Comparison of ENCODE assay signal across 2 cellular contexts in the genomic region with DNA sequence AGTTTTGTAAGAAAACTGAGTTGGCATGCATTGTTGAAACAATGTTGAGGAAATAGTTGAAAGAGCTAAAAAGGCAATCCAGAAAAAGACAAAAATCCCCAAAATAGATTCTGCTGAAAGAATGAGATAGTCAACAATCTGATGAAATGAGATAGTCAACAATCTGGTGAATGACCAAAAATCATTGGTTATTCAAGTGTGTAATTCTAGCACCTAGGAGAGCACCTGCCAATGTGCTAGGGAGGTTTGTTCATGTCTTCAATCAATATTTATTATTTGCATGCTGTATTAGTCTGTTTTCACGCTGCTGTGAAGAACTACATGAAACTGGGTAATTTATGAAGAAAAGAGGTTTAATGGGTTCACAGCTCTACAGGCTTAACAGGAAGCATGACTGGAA.
TF ChIP-seq lines count a peak whose summit lies in the region.

No MANE protein-coding gene starts in this region.

TF ChIP-seq in A549, 52 proteins besides CTCF, POLR2A, EP300 and RAD21 (continued from another document):
- TF ChIP-seq, protein P1, sequence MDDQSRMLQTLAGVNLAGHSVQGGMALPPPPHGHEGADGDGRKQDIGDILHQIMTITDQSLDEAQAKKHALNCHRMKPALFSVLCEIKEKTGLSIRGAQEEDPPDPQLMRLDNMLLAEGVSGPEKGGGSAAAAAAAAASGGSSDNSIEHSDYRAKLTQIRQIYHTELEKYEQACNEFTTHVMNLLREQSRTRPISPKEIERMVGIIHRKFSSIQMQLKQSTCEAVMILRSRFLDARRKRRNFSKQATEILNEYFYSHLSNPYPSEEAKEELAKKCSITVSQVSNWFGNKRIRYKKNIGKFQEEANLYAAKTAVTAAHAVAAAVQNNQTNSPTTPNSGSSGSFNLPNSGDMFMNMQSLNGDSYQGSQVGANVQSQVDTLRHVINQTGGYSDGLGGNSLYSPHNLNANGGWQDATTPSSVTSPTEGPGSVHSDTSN (IDR thresholded peaks at IDR 0.05): no peak
- TF ChIP-seq CBX2 (IDR thresholded peaks at IDR 0.05; ENCODE audit: borderline replicate concordance, low read depth) (no peak), CHD4 (IDR thresholded peaks at IDR 0.05; ENCODE audit: borderline replicate concordance) (no peak)
- TF ChIP-seq, protein P2, sequence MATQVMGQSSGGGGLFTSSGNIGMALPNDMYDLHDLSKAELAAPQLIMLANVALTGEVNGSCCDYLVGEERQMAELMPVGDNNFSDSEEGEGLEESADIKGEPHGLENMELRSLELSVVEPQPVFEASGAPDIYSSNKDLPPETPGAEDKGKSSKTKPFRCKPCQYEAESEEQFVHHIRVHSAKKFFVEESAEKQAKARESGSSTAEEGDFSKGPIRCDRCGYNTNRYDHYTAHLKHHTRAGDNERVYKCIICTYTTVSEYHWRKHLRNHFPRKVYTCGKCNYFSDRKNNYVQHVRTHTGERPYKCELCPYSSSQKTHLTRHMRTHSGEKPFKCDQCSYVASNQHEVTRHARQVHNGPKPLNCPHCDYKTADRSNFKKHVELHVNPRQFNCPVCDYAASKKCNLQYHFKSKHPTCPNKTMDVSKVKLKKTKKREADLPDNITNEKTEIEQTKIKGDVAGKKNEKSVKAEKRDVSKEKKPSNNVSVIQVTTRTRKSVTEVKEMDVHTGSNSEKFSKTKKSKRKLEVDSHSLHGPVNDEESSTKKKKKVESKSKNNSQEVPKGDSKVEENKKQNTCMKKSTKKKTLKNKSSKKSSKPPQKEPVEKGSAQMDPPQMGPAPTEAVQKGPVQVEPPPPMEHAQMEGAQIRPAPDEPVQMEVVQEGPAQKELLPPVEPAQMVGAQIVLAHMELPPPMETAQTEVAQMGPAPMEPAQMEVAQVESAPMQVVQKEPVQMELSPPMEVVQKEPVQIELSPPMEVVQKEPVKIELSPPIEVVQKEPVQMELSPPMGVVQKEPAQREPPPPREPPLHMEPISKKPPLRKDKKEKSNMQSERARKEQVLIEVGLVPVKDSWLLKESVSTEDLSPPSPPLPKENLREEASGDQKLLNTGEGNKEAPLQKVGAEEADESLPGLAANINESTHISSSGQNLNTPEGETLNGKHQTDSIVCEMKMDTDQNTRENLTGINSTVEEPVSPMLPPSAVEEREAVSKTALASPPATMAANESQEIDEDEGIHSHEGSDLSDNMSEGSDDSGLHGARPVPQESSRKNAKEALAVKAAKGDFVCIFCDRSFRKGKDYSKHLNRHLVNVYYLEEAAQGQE (IDR thresholded peaks at IDR 0.05): 0 out of 2 replicates have a peak, but pooled peaks have one; percentile 13

TF ChIP-seq in HEK293, 187 proteins besides CTCF, POLR2A, EP300 and RAD21 (continued from another document):
- no peak for TF ChIP-seq ZNF558 (tag by site-specific recombination; IDR thresholded peaks at IDR 0.05)
